ENCODE assay signal across 27 cellular contexts in genomic region chr7:151495360-151495759, GRCh38. TPM values are rescaled to one million over a fixed set of nuclear protein-coding genes. Genes with fewer than 3 reads are reported as not detected.
"Had no signal": no experiment of that assay in that cellular context is flagged by ENCODE, and none has a peak within 500 bp of the region (broad histone marks: within the 10 kb centered on the region; RNA-seq: fewer than 3 reads in every experiment).

No MANE protein-coding gene starts in this region.

- H2AFZ ChIP-seq: neural progenitor cell had no signal

- DNase-seq: activated CD4-positive, alpha-beta T cell treated with anti-CD3 and anti-CD28 coated beads, Interleukin-2, amount 10 ng/mL, durations not matched to agents 7 days and 5 days; activated CD4-positive, CD25-positive, alpha-beta regulatory T cell; activated CD8-positive, alpha-beta T cell treated with anti-CD3 and anti-CD28 coated beads, Interleukin-2, amount 10 ng/mL, durations not matched to agents 7 days and 5 days; activated effector memory CD4-positive, alpha-beta T cell treated with Interleukin-2 at 50 U/mL for 16 hours; activated naive CD4-positive, alpha-beta T cell treated with anti-CD3 and anti-CD28 coated beads, Interleukin-2, amount 10 ng/mL, durations not matched to agents 7 days and 5 days; activated naive CD8-positive, alpha-beta T cell treated with anti-CD3 and anti-CD28 coated beads, Interleukin-2, amount 50 U/mL, for 24 hours; activated T-cell treated with anti-CD3 and anti-CD28 coated beads, Interleukin-2, amount 50 U/mL, for 4 hours; anterior cingulate cortex; cerebellar nuclear complex; effector CD4-positive, alpha-beta T cell; heart left ventricle; left ventricle myocardium inferior; mesenchymal stem cell; mucosa of descending colon; naive B cell; right cardiac atrium; stimulated activated CD4-positive, alpha-beta T cell treated with anti-CD3 and anti-CD28 coated beads, Interleukin-15, amount 100 ng/mL, for 24 hours; stimulated activated CD4-positive, alpha-beta T cell treated with anti-CD3 and anti-CD28 coated beads, Interleukin-4, amount 100 ng/mL, for 24 hours; stomach; trophoblast cell had no signal

- H3K4me1 ChIP-seq: prostate gland had no signal

- H3K36me3 ChIP-seq: gastroesophageal sphincter, neural progenitor cell, prostate gland, vagina had no signal

- H3K27me3 ChIP-seq: esophagus muscularis mucosa, gastroesophageal sphincter, heart left ventricle, neural progenitor cell, stomach, vagina had no signal

- H3K27ac ChIP-seq: heart left ventricle, left ventricle myocardium inferior, neural progenitor cell, prostate gland, skin epidermis, vagina had no signal

- H3K27me3 Mint-ChIP-seq: activated CD4-positive, alpha-beta T cell treated with anti-CD3 and anti-CD28 coated beads, Interleukin-2, amount 10 ng/mL, durations not matched to agents 7 days and 5 days; activated naive CD4-positive, alpha-beta T cell treated with anti-CD3 and anti-CD28 coated beads, Interleukin-2, amount 10 ng/mL, durations not matched to agents 7 days and 5 days; activated naive CD8-positive, alpha-beta T cell treated with anti-CD3 and anti-CD28 coated beads, Interleukin-2, amount 50 U/mL, for 24 hours; naive B cell had no signal

- H3K9me3 ChIP-seq: esophagus muscularis mucosa, gastroesophageal sphincter, heart left ventricle, left ventricle myocardium inferior, mucosa of descending colon, prostate gland, stomach, vagina had no signal

- H3K9ac ChIP-seq: neural progenitor cell had no signal

- H3K4me3 Mint-ChIP-seq: activated CD4-positive, alpha-beta T cell treated with anti-CD3 and anti-CD28 coated beads, Interleukin-2, amount 10 ng/mL, durations not matched to agents 7 days and 5 days; activated CD8-positive, alpha-beta T cell treated with anti-CD3 and anti-CD28 coated beads, Interleukin-2, amount 10 ng/mL, durations not matched to agents 7 days and 5 days; activated naive CD4-positive, alpha-beta T cell treated with anti-CD3 and anti-CD28 coated beads, Interleukin-2, amount 10 ng/mL, durations not matched to agents 7 days and 5 days; activated naive CD8-positive, alpha-beta T cell treated with anti-CD3 and anti-CD28 coated beads, Interleukin-2, amount 50 U/mL, for 24 hours; activated T-cell treated with anti-CD3 and anti-CD28 coated beads, Interleukin-2, amount 50 U/mL, for 4 hours; naive B cell; neural progenitor cell; stimulated activated effector memory CD8-positive, alpha-beta T cell treated with anti-CD3 and anti-CD28 coated beads, Interleukin-12 subunit alpha, Interleukin-12 subunit beta, amount 100 ng/mL, for 72 hours had no signal

- H3K27ac Mint-ChIP-seq: activated CD4-positive, alpha-beta T cell treated with anti-CD3 and anti-CD28 coated beads, Interleukin-2, amount 10 ng/mL, durations not matched to agents 7 days and 5 days; activated CD8-positive, alpha-beta T cell treated with anti-CD3 and anti-CD28 coated beads, Interleukin-2, amount 10 ng/mL, durations not matched to agents 7 days and 5 days; activated naive CD4-positive, alpha-beta T cell treated with anti-CD3 and anti-CD28 coated beads, Interleukin-2, amount 10 ng/mL, durations not matched to agents 7 days and 5 days; activated naive CD8-positive, alpha-beta T cell treated with anti-CD3 and anti-CD28 coated beads, Interleukin-2, amount 50 U/mL, for 24 hours; stimulated activated effector memory CD8-positive, alpha-beta T cell treated with anti-CD3 and anti-CD28 coated beads, Interleukin-12 subunit alpha, Interleukin-12 subunit beta, amount 100 ng/mL, for 72 hours had no signal

- ATAC-seq: activated CD8-positive, alpha-beta T cell treated with anti-CD3 and anti-CD28 coated beads, Interleukin-2, amount 10 ng/mL, durations not matched to agents 7 days and 5 days; activated naive CD8-positive, alpha-beta T cell treated with anti-CD3 and anti-CD28 coated beads, Interleukin-2, amount 50 U/mL, for 24 hours; activated T-cell treated with anti-CD3 and anti-CD28 coated beads, Interleukin-2, amount 50 U/mL, for 4 hours; gastroesophageal sphincter; heart left ventricle; mucosa of descending colon; right cardiac atrium; stimulated activated effector memory CD8-positive, alpha-beta T cell treated with anti-CD3 and anti-CD28 coated beads, Interleukin-12 subunit alpha, Interleukin-12 subunit beta, amount 100 ng/mL, for 72 hours had no signal

- H3K9me3 Mint-ChIP-seq: activated CD4-positive, alpha-beta T cell treated with anti-CD3 and anti-CD28 coated beads, Interleukin-2, amount 10 ng/mL, durations not matched to agents 7 days and 5 days; activated naive CD4-positive, alpha-beta T cell treated with anti-CD3 and anti-CD28 coated beads, Interleukin-2, amount 10 ng/mL, durations not matched to agents 7 days and 5 days; activated naive CD8-positive, alpha-beta T cell treated with anti-CD3 and anti-CD28 coated beads, Interleukin-2, amount 50 U/mL, for 24 hours; activated T-cell treated with anti-CD3 and anti-CD28 coated beads, Interleukin-2, amount 50 U/mL, for 4 hours; stimulated activated effector memory CD8-positive, alpha-beta T cell treated with anti-CD3 and anti-CD28 coated beads, Interleukin-12 subunit alpha, Interleukin-12 subunit beta, amount 100 ng/mL, for 72 hours had no signal

- H3K4me3 ChIP-seq: esophagus muscularis mucosa, gastroesophageal sphincter, heart left ventricle, left ventricle myocardium inferior, mucosa of descending colon, neural progenitor cell, prostate gland, skin epidermis, stomach, vagina had no signal

RNA-seq across cellular contexts. Expression of gene CRYGN, which starts 55.4 kb away (rescaled TPM):
- total RNA-seq: activated T-cell treated with anti-CD3 and anti-CD28 coated beads, Interleukin-2, amount 50 U/mL, for 4 hours; prostate gland; stomach; vagina had no signal
